ENCODE assay signal across 25 cellular contexts in the genomic region with DNA sequence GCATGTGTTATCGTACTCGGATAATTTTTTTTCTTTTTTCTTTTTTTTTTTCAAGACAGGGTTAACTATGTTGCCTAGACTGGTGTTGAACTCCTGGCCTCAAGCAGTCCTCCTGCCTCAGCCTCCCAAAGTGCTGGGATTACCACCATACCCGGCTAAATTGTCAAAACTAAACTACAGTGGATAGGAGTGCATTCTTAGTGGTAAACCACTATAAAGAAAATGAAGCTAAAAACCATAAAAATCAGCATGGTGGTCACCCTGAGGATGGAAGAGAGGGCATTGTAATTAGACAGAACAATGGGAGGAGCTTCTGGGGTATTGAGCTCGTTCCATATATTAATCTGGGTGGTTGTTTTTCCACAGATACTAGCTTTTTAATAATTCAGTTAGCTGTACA.
"Had no signal": no experiment of that assay in that cellular context is flagged by ENCODE, and none has a peak within 500 bp of the region (broad histone marks: within the 10 kb centered on the region; RNA-seq: fewer than 3 reads in every experiment).

No MANE protein-coding gene starts in this region.

- H3K9me3 Mint-ChIP-seq: activated CD4-positive, alpha-beta T cell treated with anti-CD3 and anti-CD28 coated beads, Interleukin-2, amount 10 ng/mL, durations not matched to agents 7 days and 5 days; activated naive CD4-positive, alpha-beta T cell treated with anti-CD3 and anti-CD28 coated beads for 36 hours; activated naive CD4-positive, alpha-beta T cell treated with anti-CD3 and anti-CD28 coated beads, Interleukin-2, amount 50 U/mL, for 72 hours; activated T-cell treated with anti-CD3 and anti-CD28 coated beads, Interleukin-2, amount 50 U/mL, for 24 hours; central memory CD8-positive, alpha-beta T cell had no signal

- DNase-seq: activated CD4-positive, alpha-beta T cell treated with anti-CD3 and anti-CD28 coated beads for 1 hour; activated CD4-positive, alpha-beta T cell treated with anti-CD3 and anti-CD28 coated beads, Interleukin-2, amount 10 ng/mL, durations not matched to agents 7 days and 5 days; activated CD4-positive, alpha-beta T cell treated with anti-CD3 and anti-CD28 coated beads, Interleukin-2, amount 50 U/mL, for 48 hours; activated CD4-positive, CD25-positive, alpha-beta regulatory T cell; activated gamma-delta T cell treated with Interleukin-2 at 50 U/mL for 16 hours; activated naive CD4-positive, alpha-beta T cell treated with anti-CD3 and anti-CD28 coated beads for 36 hours; activated T-cell treated with anti-CD3 and anti-CD28 coated beads, Interleukin-2, amount 50 U/mL, for 24 hours; amniotic stem cell; NCI-H1105; NCI-H1417 treated with DMSO at 0.1 percent for 48 hours; NCI-H1694; NCI-H1930; NCI-H2081 treated with DMSO at 0.1 percent for 48 hours; NCI-H510A; NCI-H526; NCI-H748 treated with DMSO at 0.1 percent for 48 hours; NK-92 treated with Interleukin-12 subunit alpha and Interleukin-12 subunit beta, amount 100 ng/mL, for 24 hours; Right ventricle myocardium superior; T1000; WERI-Rb-1 had no signal

- H3K27me3 Mint-ChIP-seq: activated T-cell treated with anti-CD3 and anti-CD28 coated beads, Interleukin-2, amount 50 U/mL, for 24 hours; central memory CD8-positive, alpha-beta T cell had no signal

- H3K27me3 ChIP-seq: ascending aorta had no signal

- H3K27ac ChIP-seq: ascending aorta, cardiac muscle cell, WERI-Rb-1 had no signal

- H3K4me1 ChIP-seq: ascending aorta had no signal

- H3K36me3 Mint-ChIP-seq: activated naive CD4-positive, alpha-beta T cell treated with anti-CD3 and anti-CD28 coated beads, Interleukin-2, amount 50 U/mL, for 72 hours had no signal

- ATAC-seq: K562 had no signal

- H3K4me3 ChIP-seq: ascending aorta, cardiac muscle cell, K562 had no signal

- H3K4me3 Mint-ChIP-seq: activated CD4-positive, alpha-beta T cell treated with anti-CD3 and anti-CD28 coated beads, Interleukin-2, amount 10 ng/mL, durations not matched to agents 7 days and 5 days; activated naive CD4-positive, alpha-beta T cell treated with anti-CD3 and anti-CD28 coated beads for 36 hours; activated T-cell treated with anti-CD3 and anti-CD28 coated beads, Interleukin-2, amount 50 U/mL, for 24 hours; central memory CD8-positive, alpha-beta T cell had no signal

- H3K27ac Mint-ChIP-seq: activated CD4-positive, alpha-beta T cell treated with anti-CD3 and anti-CD28 coated beads, Interleukin-2, amount 10 ng/mL, durations not matched to agents 7 days and 5 days; activated naive CD4-positive, alpha-beta T cell treated with anti-CD3 and anti-CD28 coated beads for 36 hours; activated naive CD4-positive, alpha-beta T cell treated with anti-CD3 and anti-CD28 coated beads, Interleukin-2, amount 50 U/mL, for 72 hours; activated T-cell treated with anti-CD3 and anti-CD28 coated beads, Interleukin-2, amount 50 U/mL, for 24 hours had no signal

- H3K36me3 ChIP-seq: ascending aorta, cardiac muscle cell, WERI-Rb-1 had no signal

- H3K9me3 ChIP-seq: ascending aorta had no signal
